8 cellular contexts compared by ENCODE assay signal in genomic region chr3:114827495-114827894, GRCh38.
DNase-seq lines count a peak whose midpoint lies in the region; ATAC-seq and TF ChIP-seq lines count a peak whose summit lies in the region.

No MANE protein-coding gene starts in this region.

- H3K4me3 ChIP-seq in fibroblast of mammary gland (ENCODE audit: control insufficient read depth, low read depth, low read length), result no peak overlapping the region

- H3K4me3 Mint-ChIP-seq in osteocyte (ENCODE audit: unreplicated experiment), result no peak overlapping the region

- peak; percentile 74 for TF ChIP-seq CTCF in fibroblast of mammary gland (conservative IDR thresholded peaks at IDR 0.05; ENCODE audit: control insufficient read depth, insufficient read depth, low read depth, low read length)
- TF ChIP-seq CTCF in osteocyte (IDR thresholded peaks at IDR 0.05), result peak; percentile 55

- ATAC-seq in GM21576 (IDR thresholded peaks at IDR 0.05; ENCODE audit: unreplicated experiment), result peak; percentile 71
- ATAC-seq in GM18505 (IDR thresholded peaks at IDR 0.05; ENCODE audit: unreplicated experiment), result no peak

- H3K36me3 Mint-ChIP-seq in osteocyte (ENCODE audit: unreplicated experiment), result no peaks in the 10 kb centered on the region

- no peaks in the 10 kb centered on the region for H3K4me1 Mint-ChIP-seq in osteocyte (ENCODE audit: unreplicated experiment)

- DNase-seq in EL, result peak; percentile 30
- peak; percentile 39 for DNase-seq in MV-4-11 (lab: John Stamatoyannopoulos, UW)
- DNase-seq in SHP77 (lab: John Stamatoyannopoulos, UW), result peak; percentile 44 to 67
- peak; percentile 71 for DNase-seq in fibroblast of mammary gland (ENCODE audit: low read depth)
- no peak for DNase-seq in osteocyte (ENCODE audit: extremely low spot score, unreplicated experiment)
- DNase-seq in NCI-H1048 (lab: John Stamatoyannopoulos, UW), result no peak

- no peaks in the 10 kb centered on the region for H3K27me3 Mint-ChIP-seq in osteocyte (ENCODE audit: unreplicated experiment)

- no peaks in the 10 kb centered on the region for H3K9me3 Mint-ChIP-seq in osteocyte (ENCODE audit: unreplicated experiment)

- H3K27ac Mint-ChIP-seq in osteocyte (ENCODE audit: unreplicated experiment), result no peak overlapping the region

- no peak for TF ChIP-seq POLR2A in GM18505 (IDR thresholded peaks at IDR 0.05; ENCODE audit: borderline replicate concordance, extremely low read depth, insufficient read depth, insufficient read length)

Comparison
In these comparisons a context has a peak if more than half of its experiments do, and no peak if none do; other contexts are left out.
1. DNase-seq: peak in EL (single experiment), MV-4-11 (single experiment), SHP77 (2 of 2) and fibroblast of mammary gland (single experiment); none in osteocyte (single experiment) and NCI-H1048 (single experiment).